30 cellular contexts compared by ENCODE assay signal in genomic region chr6:117508450-117508971, GRCh38.
"Had no signal": no experiment of that assay in that cellular context is flagged by ENCODE, and none has a peak within 500 bp of the region (broad histone marks: within the 10 kb centered on the region; RNA-seq: fewer than 3 reads in every experiment).

No MANE protein-coding gene starts in this region.

- H3K4me3 ChIP-seq: adrenal gland, body of pancreas had no signal

- H3K36me3 Mint-ChIP-seq: activated CD4-positive, alpha-beta memory T cell treated with anti-CD3 and anti-CD28 coated beads for 36 hours; activated naive CD4-positive, alpha-beta T cell treated with anti-CD3 and anti-CD28 coated beads, Interleukin-2, amount 50 U/mL, for 24 hours; activated naive CD8-positive, alpha-beta T cell treated with anti-CD3 and anti-CD28 coated beads for 36 hours had no signal

- ATAC-seq: activated CD4-positive, alpha-beta T cell treated with anti-CD3 and anti-CD28 coated beads for 36 hours; activated CD8-positive, alpha-beta memory T cell treated with anti-CD3 and anti-CD28 coated beads, Interleukin-2, amount 10 ng/mL, durations not matched to agents 7 days and 5 days; activated CD8-positive, alpha-beta T cell treated with anti-CD3 and anti-CD28 coated beads, Interleukin-2, amount 10 ng/mL, durations not matched to agents 7 days and 5 days; activated naive CD8-positive, alpha-beta T cell treated with anti-CD3 and anti-CD28 coated beads, Interleukin-2, amount 50 U/mL, for 24 hours; body of pancreas; effector memory CD8-positive, alpha-beta T cell had no signal

- H3K27ac ChIP-seq: adrenal gland, body of pancreas, epithelial cell of prostate had no signal

- H3K4me3 Mint-ChIP-seq: activated CD4-positive, alpha-beta memory T cell treated with anti-CD3 and anti-CD28 coated beads for 36 hours; activated CD4-positive, alpha-beta T cell treated with anti-CD3 and anti-CD28 coated beads for 36 hours; activated CD4-positive, alpha-beta T cell treated with anti-CD3 and anti-CD28 coated beads, Interleukin-2, amount 10 ng/mL, durations not matched to agents 24 days and 14 days; activated CD8-positive, alpha-beta memory T cell treated with anti-CD3 and anti-CD28 coated beads, Interleukin-2, amount 10 ng/mL, durations not matched to agents 7 days and 5 days; activated CD8-positive, alpha-beta T cell treated with anti-CD3 and anti-CD28 coated beads, Interleukin-2, amount 10 ng/mL, durations not matched to agents 7 days and 5 days; activated naive CD4-positive, alpha-beta T cell treated with anti-CD3 and anti-CD28 coated beads for 36 hours; activated naive CD4-positive, alpha-beta T cell treated with anti-CD3 and anti-CD28 coated beads, Interleukin-2, amount 50 U/mL, for 24 hours; activated naive CD8-positive, alpha-beta T cell treated with anti-CD3 and anti-CD28 coated beads for 36 hours; activated naive CD8-positive, alpha-beta T cell treated with anti-CD3 and anti-CD28 coated beads, Interleukin-2, amount 50 U/mL, for 24 hours; activated T-helper 1 cell treated with anti-CD3 and anti-CD28 coated beads, Interleukin-12 subunit alpha, Interleukin-12 subunit beta, Interleukin-2, Interleukin-4 antibody, amounts not matched to agents 30 ng/mL and 10 ng/mL and 1 ng/mL, durations not matched to agents 14 hours and 24 hours and 36 hours; effector memory CD8-positive, alpha-beta T cell had no signal

- H3K27ac Mint-ChIP-seq: activated CD4-positive, alpha-beta memory T cell treated with anti-CD3 and anti-CD28 coated beads for 36 hours; activated CD4-positive, alpha-beta T cell treated with anti-CD3 and anti-CD28 coated beads for 36 hours; activated CD4-positive, alpha-beta T cell treated with anti-CD3 and anti-CD28 coated beads, Interleukin-2, amount 10 ng/mL, durations not matched to agents 24 days and 14 days; activated CD8-positive, alpha-beta memory T cell treated with anti-CD3 and anti-CD28 coated beads, Interleukin-2, amount 10 ng/mL, durations not matched to agents 7 days and 5 days; activated CD8-positive, alpha-beta T cell treated with anti-CD3 and anti-CD28 coated beads, Interleukin-2, amount 10 ng/mL, durations not matched to agents 7 days and 5 days; activated naive CD4-positive, alpha-beta T cell treated with anti-CD3 and anti-CD28 coated beads for 36 hours; activated naive CD4-positive, alpha-beta T cell treated with anti-CD3 and anti-CD28 coated beads, Interleukin-2, amount 50 U/mL, for 24 hours; activated naive CD8-positive, alpha-beta T cell treated with anti-CD3 and anti-CD28 coated beads for 36 hours; activated naive CD8-positive, alpha-beta T cell treated with anti-CD3 and anti-CD28 coated beads, Interleukin-2, amount 50 U/mL, for 24 hours; activated T-helper 1 cell treated with anti-CD3 and anti-CD28 coated beads, Interleukin-12 subunit alpha, Interleukin-12 subunit beta, Interleukin-2, Interleukin-4 antibody, amounts not matched to agents 30 ng/mL and 10 ng/mL and 1 ng/mL, durations not matched to agents 14 hours and 24 hours and 36 hours; activated T-helper 2 cell treated with anti-CD3 and anti-CD28 coated beads, Interferon-gamma antibody, Interleukin-2, Interleukin-4, amounts not matched to agents 10 μg/mL and 5 μg/mL and 100 μg/mL, durations not matched to agents 14 hours and 24 hours and 36 hours; effector memory CD8-positive, alpha-beta T cell had no signal

- DNase-seq: activated CD4-positive, alpha-beta memory T cell treated with anti-CD3 and anti-CD28 coated beads for 36 hours; activated CD4-positive, alpha-beta T cell treated with anti-CD3 and anti-CD28 coated beads for 36 hours; activated CD4-positive, alpha-beta T cell treated with anti-CD3 and anti-CD28 coated beads, Interleukin-2, amount 10 ng/mL, durations not matched to agents 24 days and 14 days; activated CD4-positive, CD25-positive, alpha-beta regulatory T cell; activated CD4-positive, CD25-positive, alpha-beta regulatory T cell treated with anti-CD3 and anti-CD28 coated beads, Interleukin-2, amount 50 U/mL, for 72 hours; activated CD8-positive, alpha-beta memory T cell treated with anti-CD3 and anti-CD28 coated beads, Interleukin-2, amount 10 ng/mL, durations not matched to agents 7 days and 5 days; activated CD8-positive, alpha-beta memory T cell treated with anti-CD3 and anti-CD28 coated beads, Interleukin-2, amount 50 U/mL, for 4 hours; activated CD8-positive, alpha-beta T cell treated with anti-CD3 and anti-CD28 coated beads, Interleukin-2, amount 10 ng/mL, durations not matched to agents 7 days and 5 days; activated effector memory CD4-positive, alpha-beta T cell treated with anti-CD3 and anti-CD28 coated beads, Interleukin-2, amount 50 U/mL, for 16 hours; activated naive CD4-positive, alpha-beta T cell treated with anti-CD3 and anti-CD28 coated beads for 36 hours; activated naive CD8-positive, alpha-beta T cell treated with anti-CD3 and anti-CD28 coated beads for 36 hours; activated naive CD8-positive, alpha-beta T cell treated with anti-CD3 and anti-CD28 coated beads, Interleukin-2, amount 50 U/mL, for 24 hours; activated T-cell treated with anti-CD3 and anti-CD28 coated beads, Interleukin-2, amount 50 U/mL, for 1 hour; activated T-cell treated with anti-CD3 and anti-CD28 coated beads, Interleukin-2, amount 50 U/mL, for 48 hours; adrenal gland; amygdala; aorta; body of pancreas; caudate nucleus; cortex of kidney; dermis blood vessel endothelial cell; effector CD4-positive, alpha-beta T cell; effector memory CD8-positive, alpha-beta T cell; foreskin fibroblast; head of caudate nucleus; T-helper 2 cell had no signal

- H3K27me3 ChIP-seq: adrenal gland, body of pancreas had no signal

- H3K27me3 Mint-ChIP-seq: activated CD4-positive, alpha-beta memory T cell treated with anti-CD3 and anti-CD28 coated beads for 36 hours; activated CD4-positive, alpha-beta T cell treated with anti-CD3 and anti-CD28 coated beads, Interleukin-2, amount 10 ng/mL, durations not matched to agents 24 days and 14 days; activated naive CD4-positive, alpha-beta T cell treated with anti-CD3 and anti-CD28 coated beads, Interleukin-2, amount 50 U/mL, for 24 hours; activated naive CD8-positive, alpha-beta T cell treated with anti-CD3 and anti-CD28 coated beads for 36 hours; effector memory CD8-positive, alpha-beta T cell had no signal

- H3K9me3 Mint-ChIP-seq: activated CD4-positive, alpha-beta memory T cell treated with anti-CD3 and anti-CD28 coated beads for 36 hours; activated CD4-positive, alpha-beta T cell treated with anti-CD3 and anti-CD28 coated beads, Interleukin-2, amount 10 ng/mL, durations not matched to agents 24 days and 14 days; activated naive CD4-positive, alpha-beta T cell treated with anti-CD3 and anti-CD28 coated beads for 36 hours; activated naive CD4-positive, alpha-beta T cell treated with anti-CD3 and anti-CD28 coated beads, Interleukin-2, amount 50 U/mL, for 24 hours; activated naive CD8-positive, alpha-beta T cell treated with anti-CD3 and anti-CD28 coated beads for 36 hours; activated naive CD8-positive, alpha-beta T cell treated with anti-CD3 and anti-CD28 coated beads, Interleukin-2, amount 50 U/mL, for 24 hours; activated T-helper 1 cell treated with anti-CD3 and anti-CD28 coated beads, Interleukin-12 subunit alpha, Interleukin-12 subunit beta, Interleukin-2, Interleukin-4 antibody, amounts not matched to agents 30 ng/mL and 10 ng/mL and 1 ng/mL, durations not matched to agents 14 hours and 24 hours and 36 hours; activated T-helper 2 cell treated with anti-CD3 and anti-CD28 coated beads, Interferon-gamma antibody, Interleukin-2, Interleukin-4, amounts not matched to agents 10 μg/mL and 5 μg/mL and 100 μg/mL, durations not matched to agents 14 hours and 24 hours and 36 hours; effector memory CD8-positive, alpha-beta T cell had no signal

- H3K9me3 ChIP-seq: adrenal gland, body of pancreas had no signal

- H3K4me1 Mint-ChIP-seq: activated CD4-positive, alpha-beta T cell treated with anti-CD3 and anti-CD28 coated beads for 36 hours; activated CD4-positive, alpha-beta T cell treated with anti-CD3 and anti-CD28 coated beads, Interleukin-2, amount 10 ng/mL, durations not matched to agents 24 days and 14 days; activated CD8-positive, alpha-beta memory T cell treated with anti-CD3 and anti-CD28 coated beads, Interleukin-2, amount 10 ng/mL, durations not matched to agents 7 days and 5 days; activated naive CD4-positive, alpha-beta T cell treated with anti-CD3 and anti-CD28 coated beads, Interleukin-2, amount 50 U/mL, for 24 hours; activated naive CD8-positive, alpha-beta T cell treated with anti-CD3 and anti-CD28 coated beads for 36 hours; activated naive CD8-positive, alpha-beta T cell treated with anti-CD3 and anti-CD28 coated beads, Interleukin-2, amount 50 U/mL, for 24 hours had no signal
